Comparison of ENCODE assay signal across 24 cellular contexts in genomic region chr10:77418211-77418640, GRCh38.
DNase-seq lines count a peak whose midpoint lies in the region; ATAC-seq and TF ChIP-seq lines count a peak whose summit lies in the region.
"Had no signal": no experiment of that assay in that cellular context is flagged by ENCODE, and none has a peak within 500 bp of the region (broad histone marks: within the 10 kb centered on the region; RNA-seq: fewer than 3 reads in every experiment).

No MANE protein-coding gene starts in this region.

- no peak overlapping the region for H3K4me3 Mint-ChIP-seq in activated CD8-positive, alpha-beta T cell treated with anti-CD3 and anti-CD28 coated beads for 36 hours
- H3K4me3 Mint-ChIP-seq in stimulated activated naive CD8-positive, alpha-beta T cell treated with anti-CD3 and anti-CD28 coated beads, Interleukin-15, amount 100 ng/mL, for 72 hours: no peak overlapping the region
- H3K4me3 Mint-ChIP-seq: activated naive CD4-positive, alpha-beta T cell treated with anti-CD3 and anti-CD28 coated beads for 36 hours; activated T-cell treated with anti-CD3 and anti-CD28 coated beads, Interleukin-2, amount 50 U/mL, for 72 hours; H9; nephron progenitor cell; T-helper 1 cell treated with Interleukin-12 subunit alpha and Interleukin-12 subunit beta and Interleukin-4 antibody, amounts not matched to agents 30 μg/mL and 1 μg/mL, for 36 hours had no signal

- peak overlapping the region; percentile 37 for H3K4me3 ChIP-seq in coronary artery
- no peak overlapping the region for H3K4me3 ChIP-seq in stomach
- H3K4me3 ChIP-seq: spleen, upper lobe of right lung had no signal

- peak overlapping the region; percentile 83 to 96 for H3K27ac ChIP-seq in coronary artery
- peak overlapping the region in 4 of 5 donors; percentile 55 to 77 (median 67) for H3K27ac ChIP-seq in stomach
- H3K27ac ChIP-seq: spleen, upper lobe of right lung had no signal

- intact Hi-C loops in stomach (cut with DNase I; ENCODE audit: low total_unique reads): no loop called here
- intact Hi-C loops in activated CD8-positive, alpha-beta T cell treated with anti-CD3 and anti-CD28 coated beads for 36 hours (cut with micrococcal nuclease): no loop called here

- DNase-seq in EH (ENCODE audit: low read depth) (peak; percentile 48), coronary artery (ENCODE audit: low spot score) (no peak), mucosa of gallbladder (ENCODE audit: low spot score) (peak; percentile 24), stomach (no peak), NCI-H1436 treated with DMSO at 0.1 percent for 48 hours (lab: John Stamatoyannopoulos, UW) (no peak), cerebellar cortex (ENCODE audit: low spot score) (no peak)
- DNase-seq in activated CD8-positive, alpha-beta T cell treated with anti-CD3 and anti-CD28 coated beads for 36 hours: no peak
- no peak for DNase-seq in stimulated activated naive CD8-positive, alpha-beta T cell treated with anti-CD3 and anti-CD28 coated beads, Interleukin-15, amount 100 ng/mL, for 72 hours
- DNase-seq: activated CD4-positive, alpha-beta T cell treated with anti-CD3 and anti-CD28 coated beads for 4 hours; activated naive CD4-positive, alpha-beta T cell treated with anti-CD3 and anti-CD28 coated beads for 36 hours; activated T-cell treated with anti-CD3 and anti-CD28 coated beads, Interleukin-2, amount 50 U/mL, for 72 hours; amygdala; C1 segment of cervical spinal cord; cerebellar nuclear complex; effector CD8-positive, alpha-beta T cell; erythroblast; H9; NCI-H1105 treated with DMSO at 0.1 percent for 48 hours; nephron progenitor cell; spleen; stimulated activated CD4-positive, alpha-beta T cell treated with anti-CD3 and anti-CD28 coated beads, Interleukin-4, amount 100 ng/mL, for 1 hour; stimulated activated naive CD4-positive, alpha-beta T cell treated with Interleukin-2 at 50 U/mL for 16 hours; upper lobe of right lung had no signal

- no peaks in the 10 kb centered on the region for H3K27me3 Mint-ChIP-seq in activated CD8-positive, alpha-beta T cell treated with anti-CD3 and anti-CD28 coated beads for 36 hours
- H3K27me3 Mint-ChIP-seq in stimulated activated naive CD8-positive, alpha-beta T cell treated with anti-CD3 and anti-CD28 coated beads, Interleukin-15, amount 100 ng/mL, for 72 hours: no peaks in the 10 kb centered on the region

- no peak for TF ChIP-seq POLR2A in stomach (IDR thresholded peaks at IDR 0.05)

- no peaks in the 10 kb centered on the region for H3K9me3 Mint-ChIP-seq in activated CD8-positive, alpha-beta T cell treated with anti-CD3 and anti-CD28 coated beads for 36 hours
- no peaks in the 10 kb centered on the region for H3K9me3 Mint-ChIP-seq in stimulated activated naive CD8-positive, alpha-beta T cell treated with anti-CD3 and anti-CD28 coated beads, Interleukin-15, amount 100 ng/mL, for 72 hours
- H3K9me3 Mint-ChIP-seq: activated naive CD4-positive, alpha-beta T cell treated with anti-CD3 and anti-CD28 coated beads for 36 hours; activated T-cell treated with anti-CD3 and anti-CD28 coated beads, Interleukin-2, amount 50 U/mL, for 72 hours; H9; nephron progenitor cell; T-helper 1 cell treated with Interleukin-12 subunit alpha and Interleukin-12 subunit beta and Interleukin-4 antibody, amounts not matched to agents 30 μg/mL and 1 μg/mL, for 36 hours had no signal

- POLR2A ChIA-PET in activated CD8-positive, alpha-beta T cell treated with anti-CD3 and anti-CD28 coated beads for 36 hours (lab: Charles Lee): no interaction called here

- no peak overlapping the region for H3K27ac Mint-ChIP-seq in activated CD8-positive, alpha-beta T cell treated with anti-CD3 and anti-CD28 coated beads for 36 hours
- H3K27ac Mint-ChIP-seq in stimulated activated naive CD8-positive, alpha-beta T cell treated with anti-CD3 and anti-CD28 coated beads, Interleukin-15, amount 100 ng/mL, for 72 hours: no peak overlapping the region
- H3K27ac Mint-ChIP-seq: activated naive CD4-positive, alpha-beta T cell treated with anti-CD3 and anti-CD28 coated beads for 36 hours; activated T-cell treated with anti-CD3 and anti-CD28 coated beads, Interleukin-2, amount 50 U/mL, for 72 hours; H9; nephron progenitor cell; T-helper 1 cell treated with Interleukin-12 subunit alpha and Interleukin-12 subunit beta and Interleukin-4 antibody, amounts not matched to agents 30 μg/mL and 1 μg/mL, for 36 hours had no signal

- ATAC-seq in activated CD8-positive, alpha-beta T cell treated with anti-CD3 and anti-CD28 coated beads for 36 hours: no peak
- no peak for ATAC-seq in stimulated activated naive CD8-positive, alpha-beta T cell treated with anti-CD3 and anti-CD28 coated beads, Interleukin-15, amount 100 ng/mL, for 72 hours
- ATAC-seq: activated T-cell treated with anti-CD3 and anti-CD28 coated beads, Interleukin-2, amount 50 U/mL, for 72 hours; upper lobe of right lung had no signal

- H3K4me1 ChIP-seq in stomach: peaks cover 0 to 60% (median 11%) of the 10 kb centered on the region in 4 donors
- H3K4me1 ChIP-seq: upper lobe of right lung had no signal

- no peaks in the 10 kb centered on the region for H3K4me1 Mint-ChIP-seq in activated CD8-positive, alpha-beta T cell treated with anti-CD3 and anti-CD28 coated beads for 36 hours (ENCODE audit: low read depth)
- H3K4me1 Mint-ChIP-seq in stimulated activated naive CD8-positive, alpha-beta T cell treated with anti-CD3 and anti-CD28 coated beads, Interleukin-15, amount 100 ng/mL, for 72 hours: no peaks in the 10 kb centered on the region

- H3K27me3 ChIP-seq in stomach: no peaks in the 10 kb centered on the region
- H3K27me3 ChIP-seq: upper lobe of right lung had no signal

- no peak for TF ChIP-seq CTCF in coronary artery (IDR thresholded peaks at IDR 0.05)
- TF ChIP-seq CTCF in stomach (IDR thresholded peaks at IDR 0.05): no peak
- TF ChIP-seq CTCF in activated CD8-positive, alpha-beta T cell treated with anti-CD3 and anti-CD28 coated beads for 36 hours (IDR thresholded peaks at IDR 0.05): no peak

- TF ChIP-seq EP300 in stomach (IDR thresholded peaks at IDR 0.05): no peak

- no peaks in the 10 kb centered on the region for H3K36me3 Mint-ChIP-seq in activated CD8-positive, alpha-beta T cell treated with anti-CD3 and anti-CD28 coated beads for 36 hours (ENCODE audit: low read depth)

- no peaks in the 10 kb centered on the region for H3K36me3 ChIP-seq in stomach
- H3K36me3 ChIP-seq: spleen, upper lobe of right lung had no signal

- WGBS in stomach, 5 donors: 63 to 88% (median 76%) methylated on average over 7 to 8 of the region's 8 CpGs

- no peaks in the 10 kb centered on the region for H3K9me3 ChIP-seq in stomach
- H3K9me3 ChIP-seq: spleen, upper lobe of right lung had no signal

- CTCF ChIA-PET in activated CD8-positive, alpha-beta T cell treated with anti-CD3 and anti-CD28 coated beads for 36 hours (lab: Charles Lee): interaction anchor here (1.2 kb wide), 1 partner anchor 244 kb away, joined by 3 read pairs; no protein-coding TSS in a partner anchor

Comparison
In these comparisons a context has a peak if more than half of its experiments do, and no peak if none do; other contexts are left out.
1. DNase-seq: peak in EH (single experiment) and mucosa of gallbladder (single experiment); none in coronary artery (single experiment), stomach (single experiment), activated CD8-positive, alpha-beta T cell treated with anti-CD3 and anti-CD28 coated beads for 36 hours (single experiment), NCI-H1436 treated with DMSO at 0.1 percent for 48 hours (single experiment), cerebellar cortex (single experiment) and stimulated activated naive CD8-positive, alpha-beta T cell treated with anti-CD3 and anti-CD28 coated beads, Interleukin-15, amount 100 ng/mL, for 72 hours (0 of 2).